ENCODE assay signal across 2 cellular contexts in the genomic region with DNA sequence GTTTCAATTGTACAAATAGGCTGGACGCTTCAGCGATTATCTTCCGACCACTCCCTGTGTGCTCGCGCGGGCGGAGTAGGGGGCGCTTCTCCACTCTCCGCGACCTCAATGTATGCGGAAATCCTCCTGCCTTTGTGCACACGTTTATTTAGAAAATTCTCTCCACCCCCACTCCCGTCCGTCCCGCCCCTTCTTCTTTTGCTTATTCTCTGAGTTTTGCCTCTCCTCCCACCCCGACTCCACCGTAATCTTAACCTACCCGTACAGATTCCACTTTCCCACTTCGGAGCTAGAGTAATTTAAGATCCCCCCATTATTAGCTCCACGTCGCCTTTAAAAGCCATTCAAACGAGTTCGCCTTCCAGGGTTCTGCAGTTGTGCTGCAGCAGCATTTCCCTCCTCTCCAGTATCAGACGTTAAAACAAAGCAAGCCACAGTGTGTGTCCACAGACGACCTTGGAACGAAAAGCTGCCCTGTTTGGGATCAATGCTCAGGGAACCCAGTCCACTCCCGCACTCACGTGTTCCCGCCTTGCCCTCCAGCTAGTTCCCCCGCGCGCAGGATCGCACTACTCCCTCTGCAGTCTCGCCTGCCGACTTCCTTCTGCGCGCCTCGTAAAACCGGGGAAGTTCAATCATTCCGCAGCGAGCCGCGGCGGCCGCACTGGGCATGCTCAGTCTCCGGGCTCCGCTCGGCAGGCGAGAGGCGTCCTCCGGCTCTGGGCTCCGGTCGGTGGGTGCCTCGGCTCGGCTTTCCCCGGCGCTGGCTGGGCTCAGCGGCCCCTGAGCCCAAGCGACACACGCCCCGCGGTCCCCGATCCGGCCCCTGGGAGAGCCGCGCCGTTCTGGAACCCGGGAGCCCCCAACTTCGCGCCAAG.
A peak's percentile ranks its signal among the peaks of the same experiment; 100 is the strongest.
TF ChIP-seq lines count a peak whose summit lies in the region.

A gene with protein sequence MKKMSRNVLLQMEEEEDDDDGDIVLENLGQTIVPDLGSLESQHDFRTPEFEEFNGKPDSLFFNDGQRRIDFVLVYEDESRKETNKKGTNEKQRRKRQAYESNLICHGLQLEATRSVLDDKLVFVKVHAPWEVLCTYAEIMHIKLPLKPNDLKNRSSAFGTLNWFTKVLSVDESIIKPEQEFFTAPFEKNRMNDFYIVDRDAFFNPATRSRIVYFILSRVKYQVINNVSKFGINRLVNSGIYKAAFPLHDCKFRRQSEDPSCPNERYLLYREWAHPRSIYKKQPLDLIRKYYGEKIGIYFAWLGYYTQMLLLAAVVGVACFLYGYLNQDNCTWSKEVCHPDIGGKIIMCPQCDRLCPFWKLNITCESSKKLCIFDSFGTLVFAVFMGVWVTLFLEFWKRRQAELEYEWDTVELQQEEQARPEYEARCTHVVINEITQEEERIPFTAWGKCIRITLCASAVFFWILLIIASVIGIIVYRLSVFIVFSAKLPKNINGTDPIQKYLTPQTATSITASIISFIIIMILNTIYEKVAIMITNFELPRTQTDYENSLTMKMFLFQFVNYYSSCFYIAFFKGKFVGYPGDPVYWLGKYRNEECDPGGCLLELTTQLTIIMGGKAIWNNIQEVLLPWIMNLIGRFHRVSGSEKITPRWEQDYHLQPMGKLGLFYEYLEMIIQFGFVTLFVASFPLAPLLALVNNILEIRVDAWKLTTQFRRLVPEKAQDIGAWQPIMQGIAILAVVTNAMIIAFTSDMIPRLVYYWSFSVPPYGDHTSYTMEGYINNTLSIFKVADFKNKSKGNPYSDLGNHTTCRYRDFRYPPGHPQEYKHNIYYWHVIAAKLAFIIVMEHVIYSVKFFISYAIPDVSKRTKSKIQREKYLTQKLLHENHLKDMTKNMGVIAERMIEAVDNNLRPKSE (plus strand): TSS at position 677 of the 878 bp plus-strand sequence. CDS start 227 bp downstream, outside the sequence.

TF ChIP-seq in A549, 52 proteins besides CTCF, POLR2A, EP300 and RAD21 (continues in another document):
- peak; percentile 44; the same call in 2 of the 3 replicates for TF ChIP-seq SMC3 (IDR thresholded peaks at IDR 0.05)
- TF ChIP-seq KDM5A (IDR thresholded peaks at IDR 0.05) = no peak
- no peak for TF ChIP-seq ZC3H11A (IDR thresholded peaks at IDR 0.05)
- TF ChIP-seq HOXA7 (CRISPR knock-in tag; IDR thresholded peaks at IDR 0.05) = no peak
- 0 out of 2 replicates have a peak, but pooled peaks have one; percentile 45 for TF ChIP-seq BHLHE40 (IDR thresholded peaks at IDR 0.05; ENCODE audit: low read depth, low read length)
- TF ChIP-seq, protein P1, sequence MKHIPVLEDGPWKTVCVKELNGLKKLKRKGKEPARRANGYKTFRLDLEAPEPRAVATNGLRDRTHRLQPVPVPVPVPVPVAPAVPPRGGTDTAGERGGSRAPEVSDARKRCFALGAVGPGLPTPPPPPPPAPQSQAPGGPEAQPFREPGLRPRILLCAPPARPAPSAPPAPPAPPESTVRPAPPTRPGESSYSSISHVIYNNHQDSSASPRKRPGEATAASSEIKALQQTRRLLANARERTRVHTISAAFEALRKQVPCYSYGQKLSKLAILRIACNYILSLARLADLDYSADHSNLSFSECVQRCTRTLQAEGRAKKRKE (CRISPR knock-in tag; IDR thresholded peaks at IDR 0.05; ENCODE audit: low read depth) = no peak
- TF ChIP-seq, protein P2, sequence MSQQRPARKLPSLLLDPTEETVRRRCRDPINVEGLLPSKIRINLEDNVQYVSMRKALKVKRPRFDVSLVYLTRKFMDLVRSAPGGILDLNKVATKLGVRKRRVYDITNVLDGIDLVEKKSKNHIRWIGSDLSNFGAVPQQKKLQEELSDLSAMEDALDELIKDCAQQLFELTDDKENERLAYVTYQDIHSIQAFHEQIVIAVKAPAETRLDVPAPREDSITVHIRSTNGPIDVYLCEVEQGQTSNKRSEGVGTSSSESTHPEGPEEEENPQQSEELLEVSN (IDR thresholded peaks at IDR 0.05; ENCODE audit: borderline replicate concordance, low read depth) = peak; percentile 87
- no peak for TF ChIP-seq JUNB (IDR thresholded peaks at IDR 0.05)
- TF ChIP-seq NPAS2 (CRISPR knock-in tag; IDR thresholded peaks at IDR 0.05; ENCODE audit: borderline replicate concordance) = peak; percentile 69
- TF ChIP-seq, protein P3, sequence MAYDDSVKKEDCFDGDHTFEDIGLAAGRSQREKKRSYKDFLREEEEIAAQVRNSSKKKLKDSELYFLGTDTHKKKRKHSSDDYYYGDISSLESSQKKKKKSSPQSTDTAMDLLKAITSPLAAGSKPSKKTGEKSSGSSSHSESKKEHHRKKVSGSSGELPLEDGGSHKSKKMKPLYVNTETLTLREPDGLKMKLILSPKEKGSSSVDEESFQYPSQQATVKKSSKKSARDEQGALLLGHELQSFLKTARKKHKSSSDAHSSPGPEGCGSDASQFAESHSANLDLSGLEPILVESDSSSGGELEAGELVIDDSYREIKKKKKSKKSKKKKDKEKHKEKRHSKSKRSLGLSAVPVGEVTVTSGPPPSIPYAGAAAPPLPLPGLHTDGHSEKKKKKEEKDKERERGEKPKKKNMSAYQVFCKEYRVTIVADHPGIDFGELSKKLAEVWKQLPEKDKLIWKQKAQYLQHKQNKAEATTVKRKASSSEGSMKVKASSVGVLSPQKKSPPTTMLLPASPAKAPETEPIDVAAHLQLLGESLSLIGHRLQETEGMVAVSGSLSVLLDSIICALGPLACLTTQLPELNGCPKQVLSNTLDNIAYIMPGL (CRISPR knock-in tag; IDR thresholded peaks at IDR 0.05; ENCODE audit: borderline replicate concordance) = 0 out of 2 replicates have a peak, but pooled peaks have one; percentile 43
- no peak for TF ChIP-seq CHD4 (IDR thresholded peaks at IDR 0.05; ENCODE audit: borderline replicate concordance)
- TF ChIP-seq, protein P4, sequence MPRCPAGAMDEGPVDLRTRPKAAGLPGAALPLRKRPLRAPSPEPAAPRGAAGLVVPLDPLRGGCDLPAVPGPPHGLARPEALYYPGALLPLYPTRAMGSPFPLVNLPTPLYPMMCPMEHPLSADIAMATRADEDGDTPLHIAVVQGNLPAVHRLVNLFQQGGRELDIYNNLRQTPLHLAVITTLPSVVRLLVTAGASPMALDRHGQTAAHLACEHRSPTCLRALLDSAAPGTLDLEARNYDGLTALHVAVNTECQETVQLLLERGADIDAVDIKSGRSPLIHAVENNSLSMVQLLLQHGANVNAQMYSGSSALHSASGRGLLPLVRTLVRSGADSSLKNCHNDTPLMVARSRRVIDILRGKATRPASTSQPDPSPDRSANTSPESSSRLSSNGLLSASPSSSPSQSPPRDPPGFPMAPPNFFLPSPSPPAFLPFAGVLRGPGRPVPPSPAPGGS (IDR thresholded peaks at IDR 0.05) = peak; percentile 75; the same call in 2 of the 3 replicates
- TF ChIP-seq FOSL2 (IDR thresholded peaks at IDR 0.05) = no peak
- TF ChIP-seq FOSL2 (CRISPR knock-in tag; IDR thresholded peaks at IDR 0.05) = no peak
- peak; percentile 88 for TF ChIP-seq MAFK (IDR thresholded peaks at IDR 0.05; ENCODE audit: partially characterized antibody)
- TF ChIP-seq PHF8 (IDR thresholded peaks at IDR 0.05; ENCODE audit: borderline replicate concordance, low read depth) = peak; percentile 47
- TF ChIP-seq NR3C1 (IDR thresholded peaks at IDR 0.05) = no peak
- peak; percentile 7; the same call in 1 of the 2 replicates for TF ChIP-seq MYC (IDR thresholded peaks at IDR 0.05; ENCODE audit: borderline replicate concordance, low read length)
- TF ChIP-seq ZFP36 (IDR thresholded peaks at IDR 0.05; ENCODE audit: borderline replicate concordance, partially characterized antibody) = no peak
- TF ChIP-seq CBX2 (IDR thresholded peaks at IDR 0.05; ENCODE audit: borderline replicate concordance, low read depth) = no peak
- peak; percentile 67; the same call in 1 of the 2 replicates for TF ChIP-seq MAZ (IDR thresholded peaks at IDR 0.05; ENCODE audit: borderline replicate concordance, low read depth, low read length)
- no peak for TF ChIP-seq RNF2 (IDR thresholded peaks at IDR 0.05; ENCODE audit: borderline replicate concordance, low read depth)
- TF ChIP-seq, protein P5, sequence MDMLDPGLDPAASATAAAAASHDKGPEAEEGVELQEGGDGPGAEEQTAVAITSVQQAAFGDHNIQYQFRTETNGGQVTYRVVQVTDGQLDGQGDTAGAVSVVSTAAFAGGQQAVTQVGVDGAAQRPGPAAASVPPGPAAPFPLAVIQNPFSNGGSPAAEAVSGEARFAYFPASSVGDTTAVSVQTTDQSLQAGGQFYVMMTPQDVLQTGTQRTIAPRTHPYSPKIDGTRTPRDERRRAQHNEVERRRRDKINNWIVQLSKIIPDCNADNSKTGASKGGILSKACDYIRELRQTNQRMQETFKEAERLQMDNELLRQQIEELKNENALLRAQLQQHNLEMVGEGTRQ (IDR thresholded peaks at IDR 0.05) = peak; percentile 44
- no peak for TF ChIP-seq KDM1A (IDR thresholded peaks at IDR 0.05; ENCODE audit: low read depth)
- no peak for TF ChIP-seq ZNF302 (CRISPR knock-in tag; IDR thresholded peaks at IDR 0.05)
- TF ChIP-seq HOXB13 (CRISPR knock-in tag; IDR thresholded peaks at IDR 0.05; ENCODE audit: low read depth) = peak; percentile 75; the same call in 1 of the 2 replicates
- TF ChIP-seq JUN (IDR thresholded peaks at IDR 0.05) = peak; percentile 46 to 77; a peak in 3 of 5 replicates

TF ChIP-seq in K562, 482 proteins besides CTCF, POLR2A, EP300 and RAD21 (continues in another document):
- TF ChIP-seq, protein P6, sequence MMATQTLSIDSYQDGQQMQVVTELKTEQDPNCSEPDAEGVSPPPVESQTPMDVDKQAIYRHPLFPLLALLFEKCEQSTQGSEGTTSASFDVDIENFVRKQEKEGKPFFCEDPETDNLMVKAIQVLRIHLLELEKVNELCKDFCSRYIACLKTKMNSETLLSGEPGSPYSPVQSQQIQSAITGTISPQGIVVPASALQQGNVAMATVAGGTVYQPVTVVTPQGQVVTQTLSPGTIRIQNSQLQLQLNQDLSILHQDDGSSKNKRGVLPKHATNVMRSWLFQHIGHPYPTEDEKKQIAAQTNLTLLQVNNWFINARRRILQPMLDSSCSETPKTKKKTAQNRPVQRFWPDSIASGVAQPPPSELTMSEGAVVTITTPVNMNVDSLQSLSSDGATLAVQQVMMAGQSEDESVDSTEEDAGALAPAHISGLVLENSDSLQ (IDR thresholded peaks at IDR 0.05) = peak; percentile 38; the same call in 1 of the 2 replicates
- TF ChIP-seq, protein P7, sequence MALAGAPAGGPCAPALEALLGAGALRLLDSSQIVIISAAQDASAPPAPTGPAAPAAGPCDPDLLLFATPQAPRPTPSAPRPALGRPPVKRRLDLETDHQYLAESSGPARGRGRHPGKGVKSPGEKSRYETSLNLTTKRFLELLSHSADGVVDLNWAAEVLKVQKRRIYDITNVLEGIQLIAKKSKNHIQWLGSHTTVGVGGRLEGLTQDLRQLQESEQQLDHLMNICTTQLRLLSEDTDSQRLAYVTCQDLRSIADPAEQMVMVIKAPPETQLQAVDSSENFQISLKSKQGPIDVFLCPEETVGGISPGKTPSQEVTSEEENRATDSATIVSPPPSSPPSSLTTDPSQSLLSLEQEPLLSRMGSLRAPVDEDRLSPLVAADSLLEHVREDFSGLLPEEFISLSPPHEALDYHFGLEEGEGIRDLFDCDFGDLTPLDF (CRISPR knock-in tag; IDR thresholded peaks at IDR 0.05) = no peak
- no peak for TF ChIP-seq SREBF1 (IDR thresholded peaks at IDR 0.05; ENCODE audit: borderline replicate concordance, low read depth, low read length)
- TF ChIP-seq ETS2 (tag; IDR thresholded peaks at IDR 0.05; ENCODE audit: borderline replicate concordance, poor library complexity, severe bottlenecking) = no peak
- no peak for TF ChIP-seq ADNP (tag; IDR thresholded peaks at IDR 0.05)
- peak; percentile 50 for TF ChIP-seq PCBP1 (IDR thresholded peaks at IDR 0.05; ENCODE audit: low read depth, low read length, poor library complexity, severe bottlenecking)
- no peak for TF ChIP-seq ZFP30 (CRISPR knock-in tag; IDR thresholded peaks at IDR 0.05; ENCODE audit: borderline replicate concordance)
- no peak for TF ChIP-seq SRSF9 (IDR thresholded peaks at IDR 0.05; ENCODE audit: borderline replicate concordance, low read depth, low read length)
- TF ChIP-seq, protein P8, sequence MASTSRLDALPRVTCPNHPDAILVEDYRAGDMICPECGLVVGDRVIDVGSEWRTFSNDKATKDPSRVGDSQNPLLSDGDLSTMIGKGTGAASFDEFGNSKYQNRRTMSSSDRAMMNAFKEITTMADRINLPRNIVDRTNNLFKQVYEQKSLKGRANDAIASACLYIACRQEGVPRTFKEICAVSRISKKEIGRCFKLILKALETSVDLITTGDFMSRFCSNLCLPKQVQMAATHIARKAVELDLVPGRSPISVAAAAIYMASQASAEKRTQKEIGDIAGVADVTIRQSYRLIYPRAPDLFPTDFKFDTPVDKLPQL (IDR thresholded peaks at IDR 0.05; ENCODE audit: extremely low read depth, insufficient read length) = no peak
- peak; percentile 86 for TF ChIP-seq KDM5B (IDR thresholded peaks at IDR 0.05; ENCODE audit: insufficient replicate concordance, low read depth, low read length)
- no peak for TF ChIP-seq ZNF24 (IDR thresholded peaks at IDR 0.05)
- TF ChIP-seq, protein P9, sequence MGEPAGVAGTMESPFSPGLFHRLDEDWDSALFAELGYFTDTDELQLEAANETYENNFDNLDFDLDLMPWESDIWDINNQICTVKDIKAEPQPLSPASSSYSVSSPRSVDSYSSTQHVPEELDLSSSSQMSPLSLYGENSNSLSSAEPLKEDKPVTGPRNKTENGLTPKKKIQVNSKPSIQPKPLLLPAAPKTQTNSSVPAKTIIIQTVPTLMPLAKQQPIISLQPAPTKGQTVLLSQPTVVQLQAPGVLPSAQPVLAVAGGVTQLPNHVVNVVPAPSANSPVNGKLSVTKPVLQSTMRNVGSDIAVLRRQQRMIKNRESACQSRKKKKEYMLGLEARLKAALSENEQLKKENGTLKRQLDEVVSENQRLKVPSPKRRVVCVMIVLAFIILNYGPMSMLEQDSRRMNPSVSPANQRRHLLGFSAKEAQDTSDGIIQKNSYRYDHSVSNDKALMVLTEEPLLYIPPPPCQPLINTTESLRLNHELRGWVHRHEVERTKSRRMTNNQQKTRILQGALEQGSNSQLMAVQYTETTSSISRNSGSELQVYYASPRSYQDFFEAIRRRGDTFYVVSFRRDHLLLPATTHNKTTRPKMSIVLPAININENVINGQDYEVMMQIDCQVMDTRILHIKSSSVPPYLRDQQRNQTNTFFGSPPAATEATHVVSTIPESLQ (CRISPR knock-in tag; IDR thresholded peaks at IDR 0.05) = no peak
- TF ChIP-seq ZNF436 (CRISPR knock-in tag; IDR thresholded peaks at IDR 0.05) = no peak
- TF ChIP-seq ZNF121 (CRISPR knock-in tag; conservative IDR thresholded peaks at IDR 0.05) = no peak
